ENCODE assay signal across 8 cellular contexts in the genomic region with DNA sequence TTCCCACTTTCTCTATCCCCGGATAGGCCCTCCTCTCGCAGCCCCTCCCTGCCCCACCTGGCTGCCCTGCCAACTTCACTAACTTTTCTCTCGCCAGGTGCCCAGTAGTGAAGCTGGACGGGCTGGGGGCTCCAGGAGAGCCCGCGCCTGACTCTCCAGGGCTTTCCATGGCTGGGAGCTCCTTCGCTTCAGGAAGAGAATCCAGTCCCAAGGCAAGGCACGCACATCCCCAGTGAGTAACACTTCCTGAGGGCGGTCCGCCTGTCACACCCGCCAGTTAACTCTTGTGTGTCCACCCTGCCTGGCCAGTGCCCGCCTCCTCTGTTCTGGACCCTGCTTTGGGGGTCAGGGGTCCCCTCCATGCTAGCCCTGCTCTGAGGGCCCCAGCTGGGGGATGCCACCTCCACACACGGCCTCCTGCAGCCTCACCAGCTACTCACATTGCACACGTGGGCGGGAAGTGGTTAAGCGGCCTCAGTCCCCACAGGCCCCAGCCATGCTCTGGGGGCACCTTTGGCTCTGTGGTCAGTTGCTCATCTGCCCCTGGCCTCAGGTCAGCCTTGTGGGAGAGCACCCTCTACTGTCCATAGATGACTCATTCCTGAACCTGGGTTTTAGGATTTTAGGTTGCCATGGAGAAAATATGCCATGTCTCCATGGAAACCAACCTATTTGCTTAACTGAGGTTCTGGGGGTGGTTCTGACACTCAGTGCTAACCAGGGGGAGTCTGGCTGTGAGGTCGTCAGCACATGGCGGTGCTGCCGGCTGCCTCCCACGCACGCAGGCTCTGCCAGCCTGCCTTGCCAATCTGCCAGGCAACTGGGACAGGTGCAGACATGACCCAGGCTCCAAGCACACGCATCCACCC. TPM values are rescaled to one million over a fixed set of nuclear protein-coding genes. Genes with fewer than 3 reads are reported as not detected.
DNase-seq lines count a peak whose midpoint lies in the region; ATAC-seq lines count a peak whose summit lies in the region.

RIN1 (minus strand) TSS at position 201 of the 869 bp plus-strand sequence; CDS start at position 169, 32 bp downstream.

- H3K36me3 ChIP-seq in rectal smooth muscle tissue (ENCODE audit: control insufficient read depth, insufficient read depth, low read length) = peaks cover 36% of the 10 kb centered on the region

- in situ Hi-C loops in SK-MEL-5 (cut with HindIII; ENCODE audit: low pct_unique_long_range_greater_than_20kb, low sequenced_read_pairs) = no loop called here

- H3K9ac ChIP-seq in rectal smooth muscle tissue (ENCODE audit: low read length) = peak within 1 kb of the TSS; percentile 11

- peak; percentile 35 for ATAC-seq in GM19324 (IDR thresholded peaks at IDR 0.05; ENCODE audit: low FRiP score, unreplicated experiment)

- no peaks in the 10 kb centered on the region for H3K27me3 ChIP-seq in rectal smooth muscle tissue (ENCODE audit: control insufficient read depth, insufficient read depth, low read length)

- peak; percentile 23 for DNase-seq in COLO668 (lab: John Stamatoyannopoulos, UW; ENCODE audit: unreplicated experiment)
- DNase-seq in HT1080 (ENCODE audit: low read depth) = peak; percentile 99
- DNase-seq in SK-MEL-5 (ENCODE audit: low read depth, low spot score) = peak; percentile 70
- peak; percentile 97 for DNase-seq in brain pericyte (ENCODE audit: low read depth, low spot score)
- no peak for DNase-seq in T-helper 9 cell

- H3K27ac ChIP-seq in rectal smooth muscle tissue (ENCODE audit: low read depth, low read length) = no peak within 1 kb of the TSS

- H3K4me1 ChIP-seq in rectal smooth muscle tissue (ENCODE audit: control insufficient read depth, insufficient read depth, low read length) = peaks cover 10% of the 10 kb centered on the region

- H3K4me3 ChIP-seq in iPS-11a (ENCODE audit: low read depth, low read length) (peak within 1 kb of the TSS; percentile 24), rectal smooth muscle tissue (ENCODE audit: low read length) (peak within 1 kb of the TSS; percentile 81)

RNA-seq across cellular contexts. Expression of gene RIN1, which starts in this region (rescaled TPM):
- total RNA-seq in HT1080 (2014; rRNA removed; shearing (Covaris generic)) = 44.2 and 47.5 TPM in 2 replicates
- polyA plus RNA-seq in HT1080 (2015; cell fraction: cytosol; rRNA removed) = 32.2 and 34.4 TPM in 2 replicates
- polyA plus RNA-seq in HT1080 (2015; cell fraction: nucleus; rRNA removed) = 77.1 and 80.4 TPM in 2 replicates
- 12.1 and 12.2 TPM in 2 replicates for total RNA-seq in SK-MEL-5 (2014; rRNA removed; shearing (Covaris generic))
- polyA plus RNA-seq in SK-MEL-5 (2015; cell fraction: cytosol; rRNA removed) = 19.2 and 19.6 TPM in 2 replicates
- 70.7 and 71.5 TPM in 2 replicates for polyA plus RNA-seq in SK-MEL-5 (2015; cell fraction: nucleus; rRNA removed)
